ENCODE assay signal across 1 cellular context in genomic region chr16:88497561-88498420, GRCh38.
A peak's percentile ranks its signal among the peaks of the same experiment; 100 is the strongest.
TF ChIP-seq lines count a peak whose summit lies in the region.

No MANE protein-coding gene starts in this region.

TF ChIP-seq in K562, 482 proteins besides CTCF, POLR2A, EP300 and RAD21 (continued from another document):
- TF ChIP-seq, protein P1, sequence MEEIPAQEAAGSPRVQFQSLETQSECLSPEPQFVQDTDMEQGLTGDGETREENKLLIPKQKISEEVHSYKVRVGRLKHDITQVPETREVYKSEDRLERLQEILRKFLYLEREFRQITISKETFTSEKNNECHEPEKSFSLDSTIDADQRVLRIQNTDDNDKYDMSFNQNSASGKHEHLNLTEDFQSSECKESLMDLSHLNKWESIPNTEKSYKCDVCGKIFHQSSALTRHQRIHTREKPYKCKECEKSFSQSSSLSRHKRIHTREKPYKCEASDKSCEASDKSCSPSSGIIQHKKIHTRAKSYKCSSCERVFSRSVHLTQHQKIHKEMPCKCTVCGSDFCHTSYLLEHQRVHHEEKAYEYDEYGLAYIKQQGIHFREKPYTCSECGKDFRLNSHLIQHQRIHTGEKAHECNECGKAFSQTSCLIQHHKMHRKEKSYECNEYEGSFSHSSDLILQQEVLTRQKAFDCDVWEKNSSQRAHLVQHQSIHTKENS (CRISPR knock-in tag; IDR thresholded peaks at IDR 0.05), result no peak
- TF ChIP-seq PCBP1 (IDR thresholded peaks at IDR 0.05; ENCODE audit: low read depth, low read length, poor library complexity, severe bottlenecking), result no peak
- TF ChIP-seq E2F3 (CRISPR knock-in tag; IDR thresholded peaks at IDR 0.05), result 0 out of 2 replicates have a peak, but pooled peaks have one; percentile 40
- TF ChIP-seq, protein P2, sequence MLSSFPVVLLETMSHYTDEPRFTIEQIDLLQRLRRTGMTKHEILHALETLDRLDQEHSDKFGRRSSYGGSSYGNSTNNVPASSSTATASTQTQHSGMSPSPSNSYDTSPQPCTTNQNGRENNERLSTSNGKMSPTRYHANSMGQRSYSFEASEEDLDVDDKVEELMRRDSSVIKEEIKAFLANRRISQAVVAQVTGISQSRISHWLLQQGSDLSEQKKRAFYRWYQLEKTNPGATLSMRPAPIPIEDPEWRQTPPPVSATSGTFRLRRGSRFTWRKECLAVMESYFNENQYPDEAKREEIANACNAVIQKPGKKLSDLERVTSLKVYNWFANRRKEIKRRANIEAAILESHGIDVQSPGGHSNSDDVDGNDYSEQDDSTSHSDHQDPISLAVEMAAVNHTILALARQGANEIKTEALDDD (IDR thresholded peaks at IDR 0.05), result peak; percentile 93
- peak; percentile 94 for TF ChIP-seq TEAD4 (IDR thresholded peaks at IDR 0.05; ENCODE audit: low read length)
- no peak for TF ChIP-seq TEAD4 (CRISPR knock-in tag; IDR thresholded peaks at IDR 0.05; ENCODE audit: borderline replicate concordance)
- no peak for TF ChIP-seq C11orf30 (IDR thresholded peaks at IDR 0.05; ENCODE audit: low read depth)
- TF ChIP-seq U2AF1 (optimal IDR thresholded peaks at IDR 0.05; ENCODE audit: low read depth, low read length), result no peak
- peak; percentile 51; the same call in 1 of the 2 replicates for TF ChIP-seq ZKSCAN8 (CRISPR knock-in tag; IDR thresholded peaks at IDR 0.05)
- peak; percentile 100 for TF ChIP-seq ZSCAN29 (IDR thresholded peaks at IDR 0.05)
- TF ChIP-seq, protein P3, sequence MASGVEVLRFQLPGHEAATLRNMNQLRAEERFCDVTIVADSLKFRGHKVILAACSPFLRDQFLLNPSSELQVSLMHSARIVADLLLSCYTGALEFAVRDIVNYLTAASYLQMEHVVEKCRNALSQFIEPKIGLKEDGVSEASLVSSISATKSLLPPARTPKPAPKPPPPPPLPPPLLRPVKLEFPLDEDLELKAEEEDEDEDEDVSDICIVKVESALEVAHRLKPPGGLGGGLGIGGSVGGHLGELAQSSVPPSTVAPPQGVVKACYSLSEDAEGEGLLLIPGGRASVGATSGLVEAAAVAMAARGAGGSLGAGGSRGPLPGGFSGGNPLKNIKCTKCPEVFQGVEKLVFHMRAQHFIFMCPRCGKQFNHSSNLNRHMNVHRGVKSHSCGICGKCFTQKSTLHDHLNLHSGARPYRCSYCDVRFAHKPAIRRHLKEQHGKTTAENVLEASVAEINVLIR (CRISPR knock-in tag; IDR thresholded peaks at IDR 0.05), result 0 out of 2 replicates have a peak, but pooled peaks have one; percentile 23
- 0 out of 2 replicates have a peak, but pooled peaks have one; percentile 8 for TF ChIP-seq ATF4 (CRISPR knock-in tag; IDR thresholded peaks at IDR 0.05)
- peak; percentile 94 for TF ChIP-seq TFAP4 (CRISPR knock-in tag; IDR thresholded peaks at IDR 0.05; ENCODE audit: borderline replicate concordance)
- TF ChIP-seq SOX6 (IDR thresholded peaks at IDR 0.05), result peak; percentile 94
- peak; percentile 84 for TF ChIP-seq ZNF134 (CRISPR knock-in tag; conservative IDR thresholded peaks at IDR 0.05)
- peak; percentile 83 for TF ChIP-seq ZNF740 (CRISPR knock-in tag; IDR thresholded peaks at IDR 0.05)
- TF ChIP-seq ZNF740 (tag; IDR thresholded peaks at IDR 0.05), result peak in 1 of 2 experiments; percentile 72; a peak in 2 of 4 replicates
- TF ChIP-seq TRIM28 (IDR thresholded peaks at IDR 0.05), result peak; percentile 55; the same call in 1 of the 2 replicates
- TF ChIP-seq BCL6 (CRISPR knock-in tag; IDR thresholded peaks at IDR 0.05), result peak; percentile 53; the same call in 1 of the 2 replicates
- peak; percentile 93 for TF ChIP-seq LCOR (CRISPR knock-in tag; IDR thresholded peaks at IDR 0.05)
- peak; percentile 99 for TF ChIP-seq SMAD4 (CRISPR knock-in tag; conservative IDR thresholded peaks at IDR 0.05)
- TF ChIP-seq NUFIP1 (IDR thresholded peaks at IDR 0.05; ENCODE audit: partially characterized antibody), result no peak
- peak; percentile 41 for TF ChIP-seq ATF3 (IDR thresholded peaks at IDR 0.05)
- TF ChIP-seq ATF3 (CRISPR knock-in tag; conservative IDR thresholded peaks at IDR 0.05), result no peak
- peak; percentile 97 for TF ChIP-seq RNF2 (IDR thresholded peaks at IDR 0.05)
- no peak for TF ChIP-seq SP2 (IDR thresholded peaks at IDR 0.05; ENCODE audit: extremely low read depth, low read depth, low read length, poor library complexity, severe bottlenecking)
- TF ChIP-seq TEAD1 (CRISPR knock-in tag; IDR thresholded peaks at IDR 0.05), result peak; percentile 82 to 86; a peak in 3 of 4 replicates
- TF ChIP-seq EGR1 (conservative IDR thresholded peaks at IDR 0.05), result peak; percentile 100
- no peak for TF ChIP-seq BRCA1 (IDR thresholded peaks at IDR 0.05)
- no peak for TF ChIP-seq BRCA1 (CRISPR knock-in tag; IDR thresholded peaks at IDR 0.05)
- TF ChIP-seq MTA3 (IDR thresholded peaks at IDR 0.05; ENCODE audit: borderline replicate concordance), result peak; percentile 93; the same call in 1 of the 2 replicates
- peak; percentile 56; the same call in 1 of the 2 replicates for TF ChIP-seq PYGO2 (tag; IDR thresholded peaks at IDR 0.05)
- TF ChIP-seq CBFA2T2 (conservative IDR thresholded peaks at IDR 0.05), result peak; percentile 97
- TF ChIP-seq POLR3A (IDR thresholded peaks at IDR 0.05; ENCODE audit: borderline replicate concordance, extremely low read depth, insufficient read depth, insufficient read length), result no peak
- TF ChIP-seq ZNF707 (CRISPR knock-in tag; conservative IDR thresholded peaks at IDR 0.05), result no peak
- TF ChIP-seq PRDM10 (IDR thresholded peaks at IDR 0.05; ENCODE audit: partially characterized antibody), result peak; percentile 27
- peak; percentile 97 for TF ChIP-seq ADNP (tag; IDR thresholded peaks at IDR 0.05)
- peak; percentile 70 for TF ChIP-seq SMAD1 (IDR thresholded peaks at IDR 0.05; ENCODE audit: low read depth, low read length, partially characterized antibody)
- TF ChIP-seq POLR2AphosphoS5 (IDR thresholded peaks at IDR 0.05; ENCODE audit: control insufficient read depth, insufficient read depth, low read depth, low read length), result 0 out of 2 replicates have a peak, but pooled peaks have one; percentile 80
- TF ChIP-seq PML (IDR thresholded peaks at IDR 0.05; ENCODE audit: low read length), result peak; percentile 90
- TF ChIP-seq RBM22 (IDR thresholded peaks at IDR 0.05; ENCODE audit: low read depth, low read length, poor library complexity, severe bottlenecking), result no peak
- TF ChIP-seq, protein P4, sequence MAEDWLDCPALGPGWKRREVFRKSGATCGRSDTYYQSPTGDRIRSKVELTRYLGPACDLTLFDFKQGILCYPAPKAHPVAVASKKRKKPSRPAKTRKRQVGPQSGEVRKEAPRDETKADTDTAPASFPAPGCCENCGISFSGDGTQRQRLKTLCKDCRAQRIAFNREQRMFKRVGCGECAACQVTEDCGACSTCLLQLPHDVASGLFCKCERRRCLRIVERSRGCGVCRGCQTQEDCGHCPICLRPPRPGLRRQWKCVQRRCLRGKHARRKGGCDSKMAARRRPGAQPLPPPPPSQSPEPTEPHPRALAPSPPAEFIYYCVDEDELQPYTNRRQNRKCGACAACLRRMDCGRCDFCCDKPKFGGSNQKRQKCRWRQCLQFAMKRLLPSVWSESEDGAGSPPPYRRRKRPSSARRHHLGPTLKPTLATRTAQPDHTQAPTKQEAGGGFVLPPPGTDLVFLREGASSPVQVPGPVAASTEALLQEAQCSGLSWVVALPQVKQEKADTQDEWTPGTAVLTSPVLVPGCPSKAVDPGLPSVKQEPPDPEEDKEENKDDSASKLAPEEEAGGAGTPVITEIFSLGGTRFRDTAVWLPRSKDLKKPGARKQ (CRISPR knock-in tag; IDR thresholded peaks at IDR 0.05), result no peak
